In the genomic region with DNA sequence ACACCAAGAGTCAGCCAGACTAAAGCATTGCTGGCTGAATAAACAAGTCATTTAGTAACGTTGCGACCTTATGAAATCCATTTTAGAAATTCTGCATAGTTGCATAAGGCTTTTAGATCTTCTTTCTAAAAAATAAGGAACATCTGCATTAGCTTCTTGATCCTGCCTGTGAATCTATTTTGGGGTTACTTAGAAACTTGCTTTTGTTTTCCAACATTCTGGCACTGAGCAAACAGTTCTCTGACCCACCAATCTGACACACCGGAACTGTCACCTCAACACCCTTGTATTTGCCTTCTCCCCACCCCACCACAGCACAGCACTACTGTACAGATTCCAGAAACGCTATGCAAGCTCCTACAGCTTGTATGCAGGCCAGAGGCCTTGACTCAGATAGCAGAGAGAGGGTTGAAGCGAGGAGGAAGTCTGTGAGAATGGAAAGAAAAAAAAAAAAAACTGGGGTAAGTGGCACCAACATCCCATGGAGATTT, we compare ENCODE assay signal across 1 cellular context.
TF ChIP-seq lines count a peak whose summit lies in the region.

No MANE protein-coding gene starts in this region.

TF ChIP-seq in HepG2, 621 proteins besides CTCF, POLR2A, EP300 and RAD21 (continued from another document and continues in another):
- TF ChIP-seq, protein P1, sequence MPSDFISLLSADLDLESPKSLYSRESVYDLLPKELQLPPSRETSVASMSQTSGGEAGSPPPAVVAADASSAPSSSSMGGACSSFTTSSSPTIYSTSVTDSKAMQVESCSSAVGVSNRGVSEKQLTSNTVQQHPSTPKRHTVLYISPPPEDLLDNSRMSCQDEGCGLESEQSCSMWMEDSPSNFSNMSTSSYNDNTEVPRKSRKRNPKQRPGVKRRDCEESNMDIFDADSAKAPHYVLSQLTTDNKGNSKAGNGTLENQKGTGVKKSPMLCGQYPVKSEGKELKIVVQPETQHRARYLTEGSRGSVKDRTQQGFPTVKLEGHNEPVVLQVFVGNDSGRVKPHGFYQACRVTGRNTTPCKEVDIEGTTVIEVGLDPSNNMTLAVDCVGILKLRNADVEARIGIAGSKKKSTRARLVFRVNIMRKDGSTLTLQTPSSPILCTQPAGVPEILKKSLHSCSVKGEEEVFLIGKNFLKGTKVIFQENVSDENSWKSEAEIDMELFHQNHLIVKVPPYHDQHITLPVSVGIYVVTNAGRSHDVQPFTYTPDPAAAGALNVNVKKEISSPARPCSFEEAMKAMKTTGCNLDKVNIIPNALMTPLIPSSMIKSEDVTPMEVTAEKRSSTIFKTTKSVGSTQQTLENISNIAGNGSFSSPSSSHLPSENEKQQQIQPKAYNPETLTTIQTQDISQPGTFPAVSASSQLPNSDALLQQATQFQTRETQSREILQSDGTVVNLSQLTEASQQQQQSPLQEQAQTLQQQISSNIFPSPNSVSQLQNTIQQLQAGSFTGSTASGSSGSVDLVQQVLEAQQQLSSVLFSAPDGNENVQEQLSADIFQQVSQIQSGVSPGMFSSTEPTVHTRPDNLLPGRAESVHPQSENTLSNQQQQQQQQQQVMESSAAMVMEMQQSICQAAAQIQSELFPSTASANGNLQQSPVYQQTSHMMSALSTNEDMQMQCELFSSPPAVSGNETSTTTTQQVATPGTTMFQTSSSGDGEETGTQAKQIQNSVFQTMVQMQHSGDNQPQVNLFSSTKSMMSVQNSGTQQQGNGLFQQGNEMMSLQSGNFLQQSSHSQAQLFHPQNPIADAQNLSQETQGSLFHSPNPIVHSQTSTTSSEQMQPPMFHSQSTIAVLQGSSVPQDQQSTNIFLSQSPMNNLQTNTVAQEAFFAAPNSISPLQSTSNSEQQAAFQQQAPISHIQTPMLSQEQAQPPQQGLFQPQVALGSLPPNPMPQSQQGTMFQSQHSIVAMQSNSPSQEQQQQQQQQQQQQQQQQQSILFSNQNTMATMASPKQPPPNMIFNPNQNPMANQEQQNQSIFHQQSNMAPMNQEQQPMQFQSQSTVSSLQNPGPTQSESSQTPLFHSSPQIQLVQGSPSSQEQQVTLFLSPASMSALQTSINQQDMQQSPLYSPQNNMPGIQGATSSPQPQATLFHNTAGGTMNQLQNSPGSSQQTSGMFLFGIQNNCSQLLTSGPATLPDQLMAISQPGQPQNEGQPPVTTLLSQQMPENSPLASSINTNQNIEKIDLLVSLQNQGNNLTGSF (CRISPR knock-in tag; IDR thresholded peaks at IDR 0.05) = no peak
- TF ChIP-seq, protein P2, sequence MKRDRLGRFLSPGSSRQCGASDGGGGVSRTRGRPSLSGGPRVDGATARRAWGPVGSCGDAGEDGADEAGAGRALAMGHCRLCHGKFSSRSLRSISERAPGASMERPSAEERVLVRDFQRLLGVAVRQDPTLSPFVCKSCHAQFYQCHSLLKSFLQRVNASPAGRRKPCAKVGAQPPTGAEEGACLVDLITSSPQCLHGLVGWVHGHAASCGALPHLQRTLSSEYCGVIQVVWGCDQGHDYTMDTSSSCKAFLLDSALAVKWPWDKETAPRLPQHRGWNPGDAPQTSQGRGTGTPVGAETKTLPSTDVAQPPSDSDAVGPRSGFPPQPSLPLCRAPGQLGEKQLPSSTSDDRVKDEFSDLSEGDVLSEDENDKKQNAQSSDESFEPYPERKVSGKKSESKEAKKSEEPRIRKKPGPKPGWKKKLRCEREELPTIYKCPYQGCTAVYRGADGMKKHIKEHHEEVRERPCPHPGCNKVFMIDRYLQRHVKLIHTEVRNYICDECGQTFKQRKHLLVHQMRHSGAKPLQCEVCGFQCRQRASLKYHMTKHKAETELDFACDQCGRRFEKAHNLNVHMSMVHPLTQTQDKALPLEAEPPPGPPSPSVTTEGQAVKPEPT (CRISPR knock-in tag; IDR thresholded peaks at IDR 0.05; ENCODE audit: low read depth) = no peak
- TF ChIP-seq ZNF234 (CRISPR knock-in tag; conservative IDR thresholded peaks at IDR 0.05) = no peak
- TF ChIP-seq HNRNPH1 (optimal IDR thresholded peaks at IDR 0.05; ENCODE audit: low read depth, low read length) = no peak
- TF ChIP-seq, protein P3, sequence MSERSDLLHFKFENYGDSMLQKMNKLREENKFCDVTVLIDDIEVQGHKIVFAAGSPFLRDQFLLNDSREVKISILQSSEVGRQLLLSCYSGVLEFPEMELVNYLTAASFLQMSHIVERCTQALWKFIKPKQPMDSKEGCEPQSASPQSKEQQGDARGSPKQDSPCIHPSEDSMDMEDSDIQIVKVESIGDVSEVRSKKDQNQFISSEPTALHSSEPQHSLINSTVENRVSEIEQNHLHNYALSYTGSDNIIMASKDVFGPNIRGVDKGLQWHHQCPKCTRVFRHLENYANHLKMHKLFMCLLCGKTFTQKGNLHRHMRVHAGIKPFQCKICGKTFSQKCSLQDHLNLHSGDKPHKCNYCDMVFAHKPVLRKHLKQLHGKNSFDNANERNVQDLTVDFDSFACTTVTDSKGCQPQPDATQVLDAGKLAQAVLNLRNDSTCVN (CRISPR knock-in tag; IDR thresholded peaks at IDR 0.05; ENCODE audit: borderline replicate concordance) = peak; percentile 96
- no peak for TF ChIP-seq EEA1 (CRISPR knock-in tag; IDR thresholded peaks at IDR 0.05; ENCODE audit: borderline replicate concordance)
- TF ChIP-seq ZNF746 (CRISPR knock-in tag; IDR thresholded peaks at IDR 0.05) = no peak
- no peak for TF ChIP-seq NFYC (CRISPR knock-in tag; IDR thresholded peaks at IDR 0.05)
- TF ChIP-seq FIP1L1 (IDR thresholded peaks at IDR 0.05; ENCODE audit: borderline replicate concordance, insufficient read depth, low read depth, low read length) = no peak
- no peak for TF ChIP-seq ZNF891 (CRISPR knock-in tag; IDR thresholded peaks at IDR 0.05)
- TF ChIP-seq ZNF883 (CRISPR knock-in tag; IDR thresholded peaks at IDR 0.05; ENCODE audit: not compliant biosample characterization) = no peak
- TF ChIP-seq, protein P4, sequence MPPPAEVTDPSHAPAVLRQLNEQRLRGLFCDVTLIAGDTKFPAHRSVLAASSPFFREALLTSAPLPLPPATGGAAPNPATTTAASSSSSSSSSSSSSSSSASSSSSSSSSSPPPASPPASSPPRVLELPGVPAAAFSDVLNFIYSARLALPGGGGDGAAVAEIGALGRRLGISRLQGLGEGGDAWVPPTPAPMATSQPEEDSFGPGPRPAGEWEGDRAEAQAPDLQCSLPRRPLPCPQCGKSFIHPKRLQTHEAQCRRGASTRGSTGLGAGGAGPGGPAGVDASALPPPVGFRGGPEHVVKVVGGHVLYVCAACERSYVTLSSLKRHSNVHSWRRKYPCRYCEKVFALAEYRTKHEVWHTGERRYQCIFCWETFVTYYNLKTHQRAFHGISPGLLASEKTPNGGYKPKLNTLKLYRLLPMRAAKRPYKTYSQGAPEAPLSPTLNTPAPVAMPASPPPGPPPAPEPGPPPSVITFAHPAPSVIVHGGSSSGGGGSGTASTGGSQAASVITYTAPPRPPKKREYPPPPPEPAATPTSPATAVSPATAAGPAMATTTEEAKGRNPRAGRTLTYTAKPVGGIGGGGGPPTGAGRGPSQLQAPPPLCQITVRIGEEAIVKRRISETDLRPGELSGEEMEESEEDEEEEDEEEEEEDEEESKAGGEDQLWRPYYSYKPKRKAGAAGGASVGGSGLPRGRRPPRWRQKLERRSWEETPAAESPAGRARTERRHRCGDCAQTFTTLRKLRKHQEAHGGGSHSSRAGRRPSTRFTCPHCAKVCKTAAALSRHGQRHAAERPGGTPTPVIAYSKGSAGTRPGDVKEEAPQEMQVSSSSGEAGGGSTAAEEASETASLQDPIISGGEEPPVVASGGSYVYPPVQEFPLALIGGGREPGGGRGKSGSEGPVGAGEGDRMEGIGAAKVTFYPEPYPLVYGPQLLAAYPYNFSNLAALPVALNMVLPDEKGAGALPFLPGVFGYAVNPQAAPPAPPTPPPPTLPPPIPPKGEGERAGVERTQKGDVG (CRISPR knock-in tag; IDR thresholded peaks at IDR 0.05; ENCODE audit: borderline replicate concordance) = no peak
- TF ChIP-seq, protein P5, sequence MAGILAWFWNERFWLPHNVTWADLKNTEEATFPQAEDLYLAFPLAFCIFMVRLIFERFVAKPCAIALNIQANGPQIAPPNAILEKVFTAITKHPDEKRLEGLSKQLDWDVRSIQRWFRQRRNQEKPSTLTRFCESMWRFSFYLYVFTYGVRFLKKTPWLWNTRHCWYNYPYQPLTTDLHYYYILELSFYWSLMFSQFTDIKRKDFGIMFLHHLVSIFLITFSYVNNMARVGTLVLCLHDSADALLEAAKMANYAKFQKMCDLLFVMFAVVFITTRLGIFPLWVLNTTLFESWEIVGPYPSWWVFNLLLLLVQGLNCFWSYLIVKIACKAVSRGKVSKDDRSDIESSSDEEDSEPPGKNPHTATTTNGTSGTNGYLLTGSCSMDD (CRISPR knock-in tag; IDR thresholded peaks at IDR 0.05) = no peak
- 0 out of 2 replicates have a peak, but pooled peaks have one; percentile 75 for TF ChIP-seq KDM4B (CRISPR knock-in tag; IDR thresholded peaks at IDR 0.05)
- TF ChIP-seq, protein P6, sequence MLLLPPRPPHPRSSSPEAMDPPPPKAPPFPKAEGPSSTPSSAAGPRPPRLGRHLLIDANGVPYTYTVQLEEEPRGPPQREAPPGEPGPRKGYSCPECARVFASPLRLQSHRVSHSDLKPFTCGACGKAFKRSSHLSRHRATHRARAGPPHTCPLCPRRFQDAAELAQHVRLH (CRISPR knock-in tag; IDR thresholded peaks at IDR 0.05; ENCODE audit: borderline replicate concordance, low read depth) = peak; percentile 74; the same call in 1 of the 2 replicates
- TF ChIP-seq, protein P7, sequence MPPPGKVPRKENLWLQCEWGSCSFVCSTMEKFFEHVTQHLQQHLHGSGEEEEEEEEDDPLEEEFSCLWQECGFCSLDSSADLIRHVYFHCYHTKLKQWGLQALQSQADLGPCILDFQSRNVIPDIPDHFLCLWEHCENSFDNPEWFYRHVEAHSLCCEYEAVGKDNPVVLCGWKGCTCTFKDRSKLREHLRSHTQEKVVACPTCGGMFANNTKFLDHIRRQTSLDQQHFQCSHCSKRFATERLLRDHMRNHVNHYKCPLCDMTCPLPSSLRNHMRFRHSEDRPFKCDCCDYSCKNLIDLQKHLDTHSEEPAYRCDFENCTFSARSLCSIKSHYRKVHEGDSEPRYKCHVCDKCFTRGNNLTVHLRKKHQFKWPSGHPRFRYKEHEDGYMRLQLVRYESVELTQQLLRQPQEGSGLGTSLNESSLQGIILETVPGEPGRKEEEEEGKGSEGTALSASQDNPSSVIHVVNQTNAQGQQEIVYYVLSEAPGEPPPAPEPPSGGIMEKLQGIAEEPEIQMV (CRISPR knock-in tag; IDR thresholded peaks at IDR 0.05; ENCODE audit: low read depth) = 0 out of 2 replicates have a peak, but pooled peaks have one; percentile 31
- peak; percentile 39; the same call in 1 of the 2 replicates for TF ChIP-seq ZNF431 (CRISPR knock-in tag; IDR thresholded peaks at IDR 0.05; ENCODE audit: borderline replicate concordance, low read depth)
- TF ChIP-seq TOE1 (CRISPR knock-in tag; IDR thresholded peaks at IDR 0.05) = no peak
- no peak for TF ChIP-seq NFE2 (CRISPR knock-in tag; IDR thresholded peaks at IDR 0.05)
- TF ChIP-seq PAX8 (CRISPR knock-in tag; IDR thresholded peaks at IDR 0.05; ENCODE audit: borderline replicate concordance) = no peak
- TF ChIP-seq, protein P8, sequence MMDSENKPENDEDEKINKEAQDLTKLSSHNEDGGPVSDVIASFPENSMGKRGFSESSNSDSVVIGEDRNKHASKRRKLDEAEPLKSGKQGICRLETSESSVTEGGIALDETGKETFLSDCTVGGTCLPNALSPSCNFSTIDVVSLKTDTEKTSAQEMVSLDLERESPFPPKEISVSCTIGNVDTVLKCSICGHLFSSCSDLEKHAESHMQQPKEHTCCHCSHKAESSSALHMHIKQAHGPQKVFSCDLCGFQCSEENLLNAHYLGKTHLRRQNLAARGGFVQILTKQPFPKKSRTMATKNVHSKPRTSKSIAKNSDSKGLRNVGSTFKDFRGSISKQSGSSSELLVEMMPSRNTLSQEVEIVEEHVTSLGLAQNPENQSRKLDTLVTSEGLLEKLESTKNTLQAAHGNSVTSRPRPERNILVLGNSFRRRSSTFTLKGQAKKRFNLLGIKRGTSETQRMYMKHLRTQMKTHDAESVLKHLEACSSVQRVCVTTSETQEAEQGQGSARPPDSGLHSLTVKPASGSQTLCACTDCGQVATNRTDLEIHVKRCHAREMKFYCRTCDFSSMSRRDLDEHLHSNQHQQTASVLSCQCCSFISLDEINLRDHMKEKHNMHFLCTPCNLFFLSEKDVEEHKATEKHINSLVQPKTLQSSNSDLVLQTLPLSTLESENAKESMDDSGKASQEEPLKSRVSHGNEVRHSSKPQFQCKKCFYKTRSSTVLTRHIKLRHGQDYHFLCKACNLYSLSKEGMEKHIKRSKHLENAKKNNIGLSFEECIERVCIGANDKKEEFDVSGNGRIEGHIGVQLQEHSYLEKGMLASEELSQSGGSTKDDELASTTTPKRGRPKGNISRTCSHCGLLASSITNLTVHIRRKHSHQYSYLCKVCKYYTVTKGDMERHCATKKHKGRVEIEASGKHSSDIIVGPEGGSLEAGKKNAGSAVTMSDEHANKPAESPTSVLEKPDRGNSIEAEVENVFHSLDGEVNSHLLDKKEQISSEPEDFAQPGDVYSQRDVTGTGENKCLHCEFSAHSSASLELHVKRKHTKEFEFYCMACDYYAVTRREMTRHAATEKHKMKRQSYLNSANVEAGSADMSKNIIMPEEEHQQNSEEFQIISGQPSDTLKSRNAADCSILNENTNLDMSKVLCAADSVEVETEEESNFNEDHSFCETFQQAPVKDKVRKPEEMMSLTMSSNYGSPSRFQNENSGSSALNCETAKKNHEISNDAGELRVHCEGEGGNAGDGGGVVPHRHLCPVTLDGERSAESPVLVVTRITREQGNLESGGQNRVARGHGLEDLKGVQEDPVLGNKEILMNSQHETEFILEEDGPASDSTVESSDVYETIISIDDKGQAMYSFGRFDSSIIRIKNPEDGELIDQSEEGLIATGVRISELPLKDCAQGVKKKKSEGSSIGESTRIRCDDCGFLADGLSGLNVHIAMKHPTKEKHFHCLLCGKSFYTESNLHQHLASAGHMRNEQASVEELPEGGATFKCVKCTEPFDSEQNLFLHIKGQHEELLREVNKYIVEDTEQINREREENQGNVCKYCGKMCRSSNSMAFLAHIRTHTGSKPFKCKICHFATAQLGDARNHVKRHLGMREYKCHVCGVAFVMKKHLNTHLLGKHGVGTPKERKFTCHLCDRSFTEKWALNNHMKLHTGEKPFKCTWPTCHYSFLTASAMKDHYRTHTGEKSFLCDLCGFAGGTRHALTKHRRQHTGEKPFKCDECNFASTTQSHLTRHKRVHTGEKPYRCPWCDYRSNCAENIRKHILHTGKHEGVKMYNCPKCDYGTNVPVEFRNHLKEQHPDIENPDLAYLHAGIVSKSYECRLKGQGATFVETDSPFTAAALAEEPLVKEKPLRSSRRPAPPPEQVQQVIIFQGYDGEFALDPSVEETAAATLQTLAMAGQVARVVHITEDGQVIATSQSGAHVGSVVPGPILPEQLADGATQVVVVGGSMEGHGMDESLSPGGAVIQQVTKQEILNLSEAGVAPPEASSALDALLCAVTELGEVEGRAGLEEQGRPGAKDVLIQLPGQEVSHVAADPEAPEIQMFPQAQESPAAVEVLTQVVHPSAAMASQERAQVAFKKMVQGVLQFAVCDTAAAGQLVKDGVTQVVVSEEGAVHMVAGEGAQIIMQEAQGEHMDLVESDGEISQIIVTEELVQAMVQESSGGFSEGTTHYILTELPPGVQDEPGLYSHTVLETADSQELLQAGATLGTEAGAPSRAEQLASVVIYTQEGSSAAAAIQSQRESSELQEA (CRISPR knock-in tag; IDR thresholded peaks at IDR 0.05; ENCODE audit: not compliant biosample characterization) = no peak
- TF ChIP-seq RBM22 (optimal IDR thresholded peaks at IDR 0.05; ENCODE audit: low read length) = no peak
- 0 out of 2 replicates have a peak, but pooled peaks have one; percentile 33 for TF ChIP-seq ZNF335 (CRISPR knock-in tag; IDR thresholded peaks at IDR 0.05)
- TF ChIP-seq, protein P9, sequence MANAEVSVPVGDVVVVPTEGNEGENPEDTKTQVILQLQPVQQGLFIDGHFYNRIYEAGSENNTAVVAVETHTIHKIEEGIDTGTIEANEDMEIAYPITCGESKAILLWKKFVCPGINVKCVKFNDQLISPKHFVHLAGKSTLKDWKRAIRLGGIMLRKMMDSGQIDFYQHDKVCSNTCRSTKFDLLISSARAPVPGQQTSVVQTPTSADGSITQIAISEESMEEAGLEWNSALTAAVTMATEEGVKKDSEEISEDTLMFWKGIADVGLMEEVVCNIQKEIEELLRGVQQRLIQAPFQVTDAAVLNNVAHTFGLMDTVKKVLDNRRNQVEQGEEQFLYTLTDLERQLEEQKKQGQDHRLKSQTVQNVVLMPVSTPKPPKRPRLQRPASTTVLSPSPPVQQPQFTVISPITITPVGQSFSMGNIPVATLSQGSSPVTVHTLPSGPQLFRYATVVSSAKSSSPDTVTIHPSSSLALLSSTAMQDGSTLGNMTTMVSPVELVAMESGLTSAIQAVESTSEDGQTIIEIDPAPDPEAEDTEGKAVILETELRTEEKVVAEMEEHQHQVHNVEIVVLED (CRISPR knock-in tag; IDR thresholded peaks at IDR 0.05; ENCODE audit: borderline replicate concordance) = no peak
